In genomic region chr10:32955299-32955772, GRCh38 we compare ENCODE assay signal across 9 cellular contexts. TPM values are rescaled to one million over a fixed set of nuclear protein-coding genes. Genes with fewer than 3 reads are reported as not detected.
A peak's percentile ranks its signal among the peaks of the same experiment; 100 is the strongest.
DNase-seq lines count a peak whose midpoint lies in the region; ATAC-seq, FAIRE-seq and TF ChIP-seq lines count a peak whose summit lies in the region.
"Had no signal": no experiment of that assay in that cellular context is flagged by ENCODE, and none has a peak within 500 bp of the region (broad histone marks: within the 10 kb centered on the region; RNA-seq: fewer than 3 reads in every experiment).

No MANE protein-coding gene starts in this region.

- no peaks in the 10 kb centered on the region for H3K9me3 Mint-ChIP-seq in progenitor cell of endocrine pancreas (ENCODE audit: low read depth)

- H3K27me3 Mint-ChIP-seq in progenitor cell of endocrine pancreas: no peaks in the 10 kb centered on the region

- CTCF ChIA-PET in RWPE1 (lab: Yijun Ruan, JAX): no interaction called here

- H3K27me3 ChIP-seq in esophagus muscularis mucosa: no peaks in the 10 kb centered on the region

- H3K9me3 ChIP-seq in ES-I3 (ENCODE audit: control insufficient read depth, insufficient read depth, low read length) (no peaks in the 10 kb centered on the region), esophagus muscularis mucosa (no peaks in the 10 kb centered on the region)

- POLR2A ChIA-PET in RWPE1 (lab: Yijun Ruan, JAX; ENCODE audit: low non-redundant PET): no interaction called here

- TF ChIP-seq CTCF in esophagus muscularis mucosa (IDR thresholded peaks at IDR 0.05): no peak
- TF ChIP-seq CTCF in progenitor cell of endocrine pancreas (IDR thresholded peaks at IDR 0.05; ENCODE audit: unreplicated experiment): no peak
- TF ChIP-seq CTCF in RWPE1 (conservative IDR thresholded peaks at IDR 0.05; ENCODE audit: low read depth): no peak

- H3K36me3 Mint-ChIP-seq in progenitor cell of endocrine pancreas (ENCODE audit: insufficient read depth): peaks cover 1% of the 10 kb centered on the region

- WGBS in esophagus muscularis mucosa: 31% methylated on average over 4 of the region's 4 CpGs

- peak overlapping the region; percentile 79 for H3K9ac ChIP-seq in ES-I3 (ENCODE audit: low read depth, low read length)

- DNase-seq in OCI-M1 (lab: John Stamatoyannopoulos, UW): peak; percentile 57
- no peak for DNase-seq in esophagus muscularis mucosa (ENCODE audit: extremely low spot score)
- no peak for DNase-seq in progenitor cell of endocrine pancreas (ENCODE audit: low spot score, unreplicated experiment)
- no peak for DNase-seq in RWPE1 (ENCODE audit: low spot score)
- no peak for DNase-seq in urothelium cell line (ENCODE audit: low spot score)
- DNase-seq in NCI-H2029 treated with DMSO at 0.1 percent for 48 hours (lab: John Stamatoyannopoulos, UW): no peak
- DNase-seq: Kasumi-1 had no signal

- H3K4me1 ChIP-seq in ES-I3 (ENCODE audit: insufficient read depth, low read length): peaks cover 37% of the 10 kb centered on the region
- peaks cover 59 to 71% (median 64%) of the 10 kb centered on the region in 4 donors for H3K4me1 ChIP-seq in esophagus muscularis mucosa

- H3K27ac ChIP-seq in esophagus muscularis mucosa (replicated peaks in 1 of 4) (peak overlapping the region; percentile 96 to 100 (median 98)), RWPE1 (no peak overlapping the region)

- peak overlapping the region; percentile 66 for H3K27ac Mint-ChIP-seq in progenitor cell of endocrine pancreas

- intact Hi-C loops in esophagus muscularis mucosa (cut with DNase I): no loop called here

- no peaks in the 10 kb centered on the region for H3K36me3 ChIP-seq in ES-I3 (ENCODE audit: insufficient read depth, low read length)
- H3K36me3 ChIP-seq in esophagus muscularis mucosa: no peaks in the 10 kb centered on the region

- peak overlapping the region; percentile 66 for H3K4me3 Mint-ChIP-seq in progenitor cell of endocrine pancreas (ENCODE audit: low read depth)

- no peak for TF ChIP-seq EP300 in esophagus muscularis mucosa (IDR thresholded peaks at IDR 0.05)

- peaks cover 76% of the 10 kb centered on the region for H3K4me1 Mint-ChIP-seq in progenitor cell of endocrine pancreas (ENCODE audit: low read depth)

- no peak for TF ChIP-seq POLR2A in esophagus muscularis mucosa (IDR thresholded peaks at IDR 0.05; ENCODE audit: low read depth)

- no peak for ATAC-seq in HG03097 (IDR thresholded peaks at IDR 0.05; ENCODE audit: low FRiP score, unreplicated experiment)

- no peak for FAIRE-seq in urothelium cell line (lab: Jason Lieb, UNC)

- peak overlapping the region; percentile 96 to 100 (median 99) for H3K4me3 ChIP-seq in esophagus muscularis mucosa

RNA-seq across cellular contexts. Expression of gene ITGB1, which starts 2.7 kb away (rescaled TPM):
- 1,000 to 10,000 TPM; 1,385 to 1,873 (median 1,661) TPM for total RNA-seq in esophagus muscularis mucosa
- 382 and 384 TPM in 2 replicates for total RNA-seq in progenitor cell of endocrine pancreas
